13 cellular contexts compared by ENCODE assay signal in genomic region chr2:48357351-48357750, GRCh38. TPM values are rescaled to one million over a fixed set of nuclear protein-coding genes. Genes with fewer than 3 reads are reported as not detected.
DNase-seq lines count a peak whose midpoint lies in the region; ATAC-seq and TF ChIP-seq lines count a peak whose summit lies in the region.
"Had no signal": no experiment of that assay in that cellular context is flagged by ENCODE, and none has a peak within 500 bp of the region (broad histone marks: within the 10 kb centered on the region; RNA-seq: fewer than 3 reads in every experiment).

No MANE protein-coding gene starts in this region.

- H3K27me3 ChIP-seq in GM23248 (replicated peaks; ENCODE audit: insufficient read depth) = no peaks in the 10 kb centered on the region
- H3K27me3 ChIP-seq: cardiac muscle cell, pancreas had no signal

- intact Hi-C loops in OCI-LY7 (cut with micrococcal nuclease; ENCODE audit: unreplicated experiment) = no loop called here

- H3F3A ChIP-seq in GM23248 (ENCODE audit: insufficient read depth) = peaks cover 19% of the 10 kb centered on the region; the same call in 1 of the 2 replicates

- CTCF ChIA-PET in activated naive CD4-positive, alpha-beta T cell treated with anti-CD3 and anti-CD28 coated beads, Interleukin-2, amount 10 ng/mL, durations not matched to agents 7 days and 5 days (lab: Charles Lee) = no interaction called here
- CTCF ChIA-PET in OCI-LY7 (lab: Charles Lee; ENCODE audit: unreplicated experiment) = no interaction called here

- POLR2A ChIA-PET in OCI-LY7 (lab: Charles Lee) = interaction anchor here (0.6 to 1.3 kb wide), 3 partner anchors 33 to 297 kb away, joined by 4 to 5 read pairs (median 4); no protein-coding TSS in a partner anchor

- no TSS peak for BruUV-seq in OCI-LY7 (replicated peaks; lab: Mats Ljungman, UMichigan)

- H3K4me1 ChIP-seq in OCI-LY7 (ENCODE audit: insufficient read depth, low read length, poor library complexity, severe bottlenecking) (peaks cover 23% of the 10 kb centered on the region), GM23248 (ENCODE audit: insufficient read depth) (peaks cover 21% of the 10 kb centered on the region)

- peaks cover 92% of the 10 kb centered on the region for H3K79me2 ChIP-seq in OCI-LY7 (ENCODE audit: insufficient read depth, low read depth, low read length)
- H3K79me2 ChIP-seq in GM23248 (ENCODE audit: insufficient read depth) = peaks cover 95% of the 10 kb centered on the region

- H3K27ac ChIP-seq in OCI-LY7 (ENCODE audit: low read depth, low read length, poor library complexity, severe bottlenecking) (peak overlapping the region; percentile 19), GM23248 (no peak overlapping the region)
- H3K27ac ChIP-seq: cardiac muscle cell, lower lobe of right lung, pancreas, RWPE1 had no signal

- peaks cover 59% of the 10 kb centered on the region for H3K36me3 Mint-ChIP-seq in activated naive CD4-positive, alpha-beta T cell treated with anti-CD3 and anti-CD28 coated beads, Interleukin-2, amount 10 ng/mL, durations not matched to agents 7 days and 5 days
- H3K36me3 Mint-ChIP-seq in effector memory CD8-positive, alpha-beta T cell (ENCODE audit: insufficient read depth) = peaks cover 29% of the 10 kb centered on the region
- H3K36me3 Mint-ChIP-seq in type B pancreatic cell = peaks cover 15% of the 10 kb centered on the region

- peaks cover 83% of the 10 kb centered on the region for H3K36me3 ChIP-seq in OCI-LY7 (ENCODE audit: insufficient read depth, low read length)
- H3K36me3 ChIP-seq in GM23248 (ENCODE audit: low read depth) = no peaks in the 10 kb centered on the region
- H3K36me3 ChIP-seq: cardiac muscle cell, pancreas had no signal

- H3K4me1 Mint-ChIP-seq in activated naive CD4-positive, alpha-beta T cell treated with anti-CD3 and anti-CD28 coated beads, Interleukin-2, amount 10 ng/mL, durations not matched to agents 7 days and 5 days = peaks cover 59% of the 10 kb centered on the region
- H3K4me1 Mint-ChIP-seq in effector memory CD8-positive, alpha-beta T cell (ENCODE audit: low read depth in 2 of 2) = peaks cover 37 to 59% of the 10 kb centered on the region in 2 donors
- peaks cover 15% of the 10 kb centered on the region for H3K4me1 Mint-ChIP-seq in type B pancreatic cell (ENCODE audit: unreplicated experiment)

- no peaks in the 10 kb centered on the region for H3K27me3 Mint-ChIP-seq in activated naive CD4-positive, alpha-beta T cell treated with anti-CD3 and anti-CD28 coated beads, Interleukin-2, amount 10 ng/mL, durations not matched to agents 7 days and 5 days
- H3K27me3 Mint-ChIP-seq in effector memory CD8-positive, alpha-beta T cell = no peaks in the 10 kb centered on the region
- no peaks in the 10 kb centered on the region for H3K27me3 Mint-ChIP-seq in type B pancreatic cell

- H3K9me2 ChIP-seq in OCI-LY7 (ENCODE audit: insufficient read depth, low read length) (no peaks in the 10 kb centered on the region), GM23248 (ENCODE audit: insufficient read depth) (no peaks in the 10 kb centered on the region)

- no peak overlapping the region; the same call in 1 of the 2 replicates for H3K4me2 ChIP-seq in OCI-LY7 (ENCODE audit: low read length)
- H3K4me2 ChIP-seq in GM23248 (ENCODE audit: unreplicated experiment) = no peak overlapping the region

- H3K9me3 Mint-ChIP-seq in activated naive CD4-positive, alpha-beta T cell treated with anti-CD3 and anti-CD28 coated beads, Interleukin-2, amount 10 ng/mL, durations not matched to agents 7 days and 5 days = peaks cover 4% of the 10 kb centered on the region
- no peaks in the 10 kb centered on the region for H3K9me3 Mint-ChIP-seq in effector memory CD8-positive, alpha-beta T cell
- H3K9me3 Mint-ChIP-seq in type B pancreatic cell = peaks cover 4% of the 10 kb centered on the region

- ATAC-seq in effector memory CD8-positive, alpha-beta T cell (replicated peaks) = peak; percentile 14
- ATAC-seq in HG03159 (IDR thresholded peaks at IDR 0.05; ENCODE audit: unreplicated experiment) (no peak), HG03457 (IDR thresholded peaks at IDR 0.05; ENCODE audit: unreplicated experiment) (no peak)
- ATAC-seq: esophagus mucosa, lower lobe of right lung, pancreas had no signal

- H3K9ac ChIP-seq in GM23248 = no peak overlapping the region

- H3K4me3 Mint-ChIP-seq in activated naive CD4-positive, alpha-beta T cell treated with anti-CD3 and anti-CD28 coated beads, Interleukin-2, amount 10 ng/mL, durations not matched to agents 7 days and 5 days = peak overlapping the region; percentile 62
- peak overlapping the region; percentile 49 to 71 for H3K4me3 Mint-ChIP-seq in effector memory CD8-positive, alpha-beta T cell
- peak overlapping the region; percentile 26 for H3K4me3 Mint-ChIP-seq in type B pancreatic cell

- H4K20me1 ChIP-seq in OCI-LY7 (ENCODE audit: insufficient read depth, low read length) = no peaks in the 10 kb centered on the region
- no peaks in the 10 kb centered on the region; the same call in 1 of the 2 replicates for H4K20me1 ChIP-seq in GM23248 (ENCODE audit: insufficient read depth)

- H3K27ac Mint-ChIP-seq in activated naive CD4-positive, alpha-beta T cell treated with anti-CD3 and anti-CD28 coated beads, Interleukin-2, amount 10 ng/mL, durations not matched to agents 7 days and 5 days = peak overlapping the region; percentile 92
- peak overlapping the region; percentile 80 to 97 for H3K27ac Mint-ChIP-seq in effector memory CD8-positive, alpha-beta T cell
- no peak overlapping the region for H3K27ac Mint-ChIP-seq in type B pancreatic cell

- TF ChIP-seq CTCF in OCI-LY7 (conservative IDR thresholded peaks at IDR 0.05; ENCODE audit: low read length) = no peak
- no peak for TF ChIP-seq CTCF in type B pancreatic cell (conservative IDR thresholded peaks at IDR 0.05)

- H3K4me3 ChIP-seq in OCI-LY7 (ENCODE audit: low read depth, low read length, poor library complexity, severe bottlenecking) (no peak overlapping the region), GM23248 (no peak overlapping the region)
- H3K4me3 ChIP-seq: cardiac muscle cell, lower lobe of right lung, pancreas had no signal

- WGBS in GM23248 (ENCODE audit: low coverage in 1 of 2, low lambda C conversion rate in 2 of 2, missing lambda C conversion rate in 2 of 2), 2 experiments = 90 to 93% methylated on average over 8 of the region's 8 CpGs

- H3K9me3 ChIP-seq in OCI-LY7 (ENCODE audit: low read length) = peaks cover 6% of the 10 kb centered on the region; the same call in 1 of the 2 replicates
- no peaks in the 10 kb centered on the region for H3K9me3 ChIP-seq in GM23248 (ENCODE audit: low read depth)
- H3K9me3 ChIP-seq: lower lobe of right lung, pancreas had no signal

- DNase-seq in activated naive CD4-positive, alpha-beta T cell treated with anti-CD3 and anti-CD28 coated beads, Interleukin-2, amount 10 ng/mL, durations not matched to agents 7 days and 5 days = no peak
- no peak for DNase-seq in activated naive CD4-positive, alpha-beta T cell treated with anti-CD3 and anti-CD28 coated beads, Interleukin-2, amount 50 U/mL, for 16 hours
- DNase-seq in OCI-LY7 (ENCODE audit: low spot score) (no peak), type B pancreatic cell (ENCODE audit: extremely low spot score, unreplicated experiment) (no peak), GM23248 (no peak)
- no peak for DNase-seq in effector memory CD8-positive, alpha-beta T cell
- DNase-seq: lower lobe of right lung, pancreas had no signal

- in situ Hi-C loops in GM23248 (cut with MboI) = no loop called here

- H2AFZ ChIP-seq in OCI-LY7 (ENCODE audit: low read length) (no peak overlapping the region), GM23248 (no peak overlapping the region)

RNA-seq across cellular contexts. Expression of gene FOXN2, which starts 42.9 kb away (rescaled TPM):
- 24.6 and 29.9 TPM in 2 replicates for total RNA-seq in OCI-LY7 (2014; rRNA removed; shearing (Covaris generic))
- 26.4 and 28.4 TPM in 2 replicates for total RNA-seq in OCI-LY7 (2022)
- total RNA-seq in type B pancreatic cell (ENCODE audit: low replicate concordance) = 16.7 and 17.4 TPM in 2 replicates
- total RNA-seq in GM23248 (2014; rRNA removed; shearing (Covaris generic)) = 18.4 and 21.0 TPM in 2 replicates
- 10.3 and 11.5 TPM in 2 replicates for polyA plus RNA-seq in GM23248 (2016; fragmentation: Nextera tagmentation; extraction: Ambion mirVana)
